8 cellular contexts compared by ENCODE assay signal in genomic region chr11:803770-804598, GRCh38. TPM values are rescaled to one million over a fixed set of nuclear protein-coding genes. Genes with fewer than 3 reads are reported as not detected.
DNase-seq lines count a peak whose midpoint lies in the region; ATAC-seq, FAIRE-seq and TF ChIP-seq lines count a peak whose summit lies in the region.

No MANE protein-coding gene starts in this region.

- H3K4me3 Mint-ChIP-seq in activated T-helper 1 cell treated with anti-CD3 and anti-CD28 coated beads, Interleukin-12 subunit alpha, Interleukin-12 subunit beta, Interleukin-2, Interleukin-4 antibody, amounts not matched to agents 30 ng/mL and 10 ng/mL and 1 ng/mL, durations not matched to agents 14 hours and 24 hours and 36 hours, result peak overlapping the region; percentile 81

- no peaks in the 10 kb centered on the region for H3K27me3 ChIP-seq in ACC112 (ENCODE audit: insufficient read depth, low read length)
- no peaks in the 10 kb centered on the region for H3K27me3 ChIP-seq in lower lobe of right lung (ENCODE audit: low read depth)
- no peaks in the 10 kb centered on the region for H3K27me3 ChIP-seq in small intestine (ENCODE audit: control insufficient read depth in 2 of 2, insufficient read depth in 2 of 2, low read length in 2 of 2)

- H3K79me2 ChIP-seq in ACC112 (ENCODE audit: control insufficient read depth, insufficient read depth, low read length, unreplicated experiment), result peaks cover 11% of the 10 kb centered on the region

- CTCF ChIA-PET in HEK293 (lab: Yijun Ruan, JAX), result interaction anchor here (1.0 to 1.1 kb wide), 2 partner anchors 15 to 35 kb away, joined by 3 read pairs; no protein-coding TSS in a partner anchor

- 31 to 49% (median 40%) methylated on average over 23 to 26 of the region's 26 CpGs for WGBS in small intestine, 3 donors

- ATAC-seq in lower lobe of right lung (no peak), HG03108 (IDR thresholded peaks at IDR 0.05; ENCODE audit: unreplicated experiment) (no peak)

- H3K9me3 Mint-ChIP-seq in activated T-helper 1 cell treated with anti-CD3 and anti-CD28 coated beads, Interleukin-12 subunit alpha, Interleukin-12 subunit beta, Interleukin-2, Interleukin-4 antibody, amounts not matched to agents 30 ng/mL and 10 ng/mL and 1 ng/mL, durations not matched to agents 14 hours and 24 hours and 36 hours, result no peaks in the 10 kb centered on the region

- no peak for DNase-seq in activated T-helper 1 cell treated with anti-CD3 and anti-CD28 coated beads, Interleukin-12 subunit alpha, Interleukin-12 subunit beta, Interleukin-2, Interleukin-4 antibody, amounts not matched to agents 30 ng/mL and 10 ng/mL and 1 ng/mL, durations not matched to agents 14 hours and 24 hours and 36 hours (ENCODE audit: low spot score)
- DNase-seq in lower lobe of right lung, result no peak
- no peak for DNase-seq in activated gamma-delta T cell (lab: John Stamatoyannopoulos, UW)
- no peak for DNase-seq in GM03348 (ENCODE audit: low spot score)
- no peak for DNase-seq in small intestine

- H3K27ac Mint-ChIP-seq in activated T-helper 1 cell treated with anti-CD3 and anti-CD28 coated beads, Interleukin-12 subunit alpha, Interleukin-12 subunit beta, Interleukin-2, Interleukin-4 antibody, amounts not matched to agents 30 ng/mL and 10 ng/mL and 1 ng/mL, durations not matched to agents 14 hours and 24 hours and 36 hours, result no peak overlapping the region

- no peaks in the 10 kb centered on the region for H3K36me3 ChIP-seq in ACC112 (ENCODE audit: insufficient read depth, low read length)
- H3K36me3 ChIP-seq in HEK293 (ENCODE audit: control insufficient read depth in 2 of 2, insufficient read depth in 1 of 2, low read length in 2 of 2), result peaks cover 0 to 52% of the 10 kb centered on the region in 2 experiments; a peak in 1 of 3 replicates
- peaks cover 34% of the 10 kb centered on the region for H3K36me3 ChIP-seq in lower lobe of right lung
- H3K36me3 ChIP-seq in small intestine (ENCODE audit: control insufficient read depth in 2 of 2, insufficient read depth in 2 of 2, low read length in 2 of 2), result peaks cover 0 to 3% of the 10 kb centered on the region in 2 donors

- TF ChIP-seq CTCF in HEK293 (tag by site-specific recombination; IDR thresholded peaks at IDR 0.05) (no peak), lower lobe of right lung (IDR thresholded peaks at IDR 0.05) (no peak)

- FAIRE-seq in small intestine (lab: Jason Lieb, UNC), result no peak

- no peak overlapping the region for H2AFZ ChIP-seq in ACC112 (ENCODE audit: low read length, unreplicated experiment)

- no peaks in the 10 kb centered on the region for H3K27me3 Mint-ChIP-seq in activated T-helper 1 cell treated with anti-CD3 and anti-CD28 coated beads, Interleukin-12 subunit alpha, Interleukin-12 subunit beta, Interleukin-2, Interleukin-4 antibody, amounts not matched to agents 30 ng/mL and 10 ng/mL and 1 ng/mL, durations not matched to agents 14 hours and 24 hours and 36 hours (ENCODE audit: insufficient read depth)

- intact Hi-C loops in activated T-helper 1 cell treated with anti-CD3 and anti-CD28 coated beads, Interleukin-12 subunit alpha, Interleukin-12 subunit beta, Interleukin-2, Interleukin-4 antibody, amounts not matched to agents 30 ng/mL and 10 ng/mL and 1 ng/mL, durations not matched to agents 14 hours and 24 hours and 36 hours (cut with micrococcal nuclease), result no loop called here
- intact Hi-C loops in lower lobe of right lung (cut with DNase I), result no loop called here

- H3K27ac ChIP-seq in ACC112 (ENCODE audit: low read depth, low read length), result no peak overlapping the region
- peak overlapping the region; percentile 81 for H3K27ac ChIP-seq in HEK293 (ENCODE audit: extremely low read depth, low read depth, low read length)
- H3K27ac ChIP-seq in lower lobe of right lung, result peak overlapping the region; percentile 93
- H3K27ac ChIP-seq in small intestine (ENCODE audit: low read depth in 1 of 2, low read length in 1 of 2), result no peak overlapping the region

- POLR2A ChIA-PET in HEK293 (lab: Yijun Ruan, JAX), result interaction anchor here (0.6 to 5.2 kb wide), 5 partner anchors 14 to 588 kb away, joined by 3 to 42 read pairs (median 3); partner anchors contain the start of gene PNPLA2

- H3K4me1 Mint-ChIP-seq in activated T-helper 1 cell treated with anti-CD3 and anti-CD28 coated beads, Interleukin-12 subunit alpha, Interleukin-12 subunit beta, Interleukin-2, Interleukin-4 antibody, amounts not matched to agents 30 ng/mL and 10 ng/mL and 1 ng/mL, durations not matched to agents 14 hours and 24 hours and 36 hours (ENCODE audit: low read depth), result peaks cover 6% of the 10 kb centered on the region

- H3K4me1 ChIP-seq in ACC112 (ENCODE audit: control insufficient read depth, insufficient read depth, low read length, unreplicated experiment) (peaks cover 10% of the 10 kb centered on the region), HEK293 (ENCODE audit: control insufficient read depth, insufficient read depth, low read length) (no peaks in the 10 kb centered on the region), lower lobe of right lung (peaks cover 33% of the 10 kb centered on the region), small intestine (ENCODE audit: control insufficient read depth in 2 of 2, insufficient read depth in 1 of 2, low read depth in 1 of 2, low read length in 1 of 2) (peaks cover 0 to 3% of the 10 kb centered on the region in 2 donors)

- H3K36me3 Mint-ChIP-seq in activated T-helper 1 cell treated with anti-CD3 and anti-CD28 coated beads, Interleukin-12 subunit alpha, Interleukin-12 subunit beta, Interleukin-2, Interleukin-4 antibody, amounts not matched to agents 30 ng/mL and 10 ng/mL and 1 ng/mL, durations not matched to agents 14 hours and 24 hours and 36 hours (ENCODE audit: low read depth), result no peaks in the 10 kb centered on the region

- H3K9me3 ChIP-seq in HEK293 (ENCODE audit: control insufficient read depth, insufficient read depth, low read depth, low read length) (no peaks in the 10 kb centered on the region), lower lobe of right lung (no peaks in the 10 kb centered on the region), small intestine (ENCODE audit: control insufficient read depth, low read depth) (no peaks in the 10 kb centered on the region)

- H3K4me3 ChIP-seq in ACC112 (ENCODE audit: low read depth, low read length), result peak overlapping the region; percentile 80
- H3K4me3 ChIP-seq in HEK293 (ENCODE audit: low read depth, low read length), result peak overlapping the region; percentile 60
- peak overlapping the region; percentile 79 for H3K4me3 ChIP-seq in lower lobe of right lung
- H3K4me3 ChIP-seq in small intestine (ENCODE audit: low read depth in 1 of 2, low read length in 2 of 2), result peak overlapping the region in 1 of 2 donors; percentile 59

TF ChIP-seq in HEK293, 187 proteins besides CTCF, POLR2A, EP300 and RAD21 (continues in another document):
- TF ChIP-seq HOXC10 (CRISPR knock-in tag; IDR thresholded peaks at IDR 0.05) (no peak), HIC1 (tag by site-specific recombination; IDR thresholded peaks at IDR 0.05) (peak; percentile 37; the same call in 1 of the 2 replicates)

RNA-seq across cellular contexts. Expression of gene PIDD1, which starts 1.0 kb away (rescaled TPM):
- 25.2 and 27.9 TPM in 2 replicates for total RNA-seq in activated T-helper 1 cell treated with anti-CD3 and anti-CD28 coated beads, Interleukin-12 subunit alpha, Interleukin-12 subunit beta, Interleukin-2, Interleukin-4 antibody, amounts not matched to agents 30 ng/mL and 10 ng/mL and 1 ng/mL, durations not matched to agents 14 hours and 24 hours and 36 hours
- 12.6 TPM for total RNA-seq in lower lobe of right lung
- polyA plus RNA-seq in small intestine, result 10 to 100 TPM; 20.7 to 47.0 (median 36.5) TPM

RNA-seq across cellular contexts. Expression of gene RPLP2, which starts 5.8 kb away (rescaled TPM):
- 2,072 and 2,148 TPM in 2 replicates for total RNA-seq in activated T-helper 1 cell treated with anti-CD3 and anti-CD28 coated beads, Interleukin-12 subunit alpha, Interleukin-12 subunit beta, Interleukin-2, Interleukin-4 antibody, amounts not matched to agents 30 ng/mL and 10 ng/mL and 1 ng/mL, durations not matched to agents 14 hours and 24 hours and 36 hours
- 1,518 TPM for total RNA-seq in lower lobe of right lung
- polyA plus RNA-seq in small intestine, result 1,000 to 10,000 TPM; 1,144 to 2,714 (median 1,384) TPM

RNA-seq across cellular contexts. Expression of gene SLC25A22, which starts 5.9 kb away (rescaled TPM):
- total RNA-seq in activated T-helper 1 cell treated with anti-CD3 and anti-CD28 coated beads, Interleukin-12 subunit alpha, Interleukin-12 subunit beta, Interleukin-2, Interleukin-4 antibody, amounts not matched to agents 30 ng/mL and 10 ng/mL and 1 ng/mL, durations not matched to agents 14 hours and 24 hours and 36 hours, result 87.6 and 92.0 TPM in 2 replicates
- total RNA-seq in lower lobe of right lung, result 18.2 TPM
- polyA plus RNA-seq in small intestine, result 10 to 100 TPM; 10.5 to 21.9 (median 10.5) TPM

RNA-seq across cellular contexts. Expression of gene CEND1, which starts 14.1 kb away (rescaled TPM):
- total RNA-seq in activated T-helper 1 cell treated with anti-CD3 and anti-CD28 coated beads, Interleukin-12 subunit alpha, Interleukin-12 subunit beta, Interleukin-2, Interleukin-4 antibody, amounts not matched to agents 30 ng/mL and 10 ng/mL and 1 ng/mL, durations not matched to agents 14 hours and 24 hours and 36 hours, result 7.1 and 7.2 TPM in 2 replicates
- total RNA-seq in lower lobe of right lung, result not detected
- polyA plus RNA-seq in small intestine, result 1 to 10 TPM in 1 of 3 donors, not detected in 2; 3.3 TPM

RNA-seq across cellular contexts. Expression of gene PNPLA2, which starts 14.7 kb away (rescaled TPM):
- total RNA-seq in activated T-helper 1 cell treated with anti-CD3 and anti-CD28 coated beads, Interleukin-12 subunit alpha, Interleukin-12 subunit beta, Interleukin-2, Interleukin-4 antibody, amounts not matched to agents 30 ng/mL and 10 ng/mL and 1 ng/mL, durations not matched to agents 14 hours and 24 hours and 36 hours, result 63.3 and 64.0 TPM in 2 replicates
- total RNA-seq in lower lobe of right lung, result 137 TPM
- 100 to 1,000 TPM in 2 of 3 donors, 10 to 100 TPM in 1; 66.2 to 250 (median 190) TPM for polyA plus RNA-seq in small intestine

Comparison
In these comparisons a context has a peak if more than half of its experiments do, and no peak if none do; other contexts are left out.
1. H3K27ac ChIP-seq: peak in HEK293 (single experiment) and lower lobe of right lung (single experiment); none in ACC112 (single experiment) and small intestine (0 of 2).